In genomic region chr12:58443273-58443980, GRCh38 we compare ENCODE assay signal across 1 cellular context.
TF ChIP-seq lines count a peak whose summit lies in the region.

No MANE protein-coding gene starts in this region.

TF ChIP-seq in WTC11, 78 proteins besides CTCF, POLR2A, EP300 and RAD21 (continued from another document):
- no peak for TF ChIP-seq AFF4 (CRISPR knock-in tag; IDR thresholded peaks at IDR 0.05; ENCODE audit: borderline replicate concordance)
- TF ChIP-seq TCF7 (CRISPR knock-in tag; IDR thresholded peaks at IDR 0.05; ENCODE audit: low read depth): no peak
- no peak for TF ChIP-seq E2F4 (CRISPR knock-in tag; IDR thresholded peaks at IDR 0.05; ENCODE audit: borderline replicate concordance, low read depth)
- TF ChIP-seq GTF2I (CRISPR knock-in tag; conservative IDR thresholded peaks at IDR 0.05): no peak
- TF ChIP-seq ZBTB21 (CRISPR knock-in tag; IDR thresholded peaks at IDR 0.05; ENCODE audit: borderline replicate concordance): no peak
